In the genomic region with DNA sequence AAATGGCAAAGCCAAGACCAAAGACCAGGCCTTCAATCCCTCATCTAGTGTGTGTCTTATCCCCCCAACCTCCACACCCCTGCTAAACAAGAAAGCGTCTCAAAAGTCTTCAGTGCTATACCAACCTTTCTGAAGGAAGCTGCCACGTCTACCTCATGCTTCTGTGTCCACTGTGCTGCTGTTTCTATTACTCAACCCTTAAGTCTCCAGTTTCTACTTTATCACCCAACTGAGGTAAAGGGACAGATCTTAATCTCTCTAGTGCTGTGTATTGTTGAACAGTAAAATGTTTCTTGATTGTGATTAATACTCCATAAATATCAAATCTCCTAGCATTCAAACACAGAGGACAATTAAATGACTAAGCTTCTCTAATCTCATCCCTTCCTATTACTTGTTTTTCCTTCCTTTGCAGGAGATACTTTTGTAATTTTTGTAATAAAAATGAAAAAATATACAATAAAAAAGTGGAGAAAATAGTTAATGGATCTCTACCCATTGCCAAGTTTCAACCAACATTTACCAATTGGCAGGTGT, we compare ENCODE assay signal across 27 cellular contexts. TPM values are rescaled to one million over a fixed set of nuclear protein-coding genes. Genes with fewer than 3 reads are reported as not detected.
"Had no signal": no experiment of that assay in that cellular context is flagged by ENCODE, and none has a peak within 500 bp of the region (broad histone marks: within the 10 kb centered on the region; RNA-seq: fewer than 3 reads in every experiment).

No MANE protein-coding gene starts in this region.

- H3K4me3 ChIP-seq: coronary artery, esophagus muscularis mucosa, right lobe of liver, skin epidermis, tibial artery had no signal

- H3K4me3 Mint-ChIP-seq: activated CD8-positive, alpha-beta T cell treated with anti-CD3 and anti-CD28 coated beads, Interleukin-2, amount 10 ng/mL, durations not matched to agents 7 days and 5 days; activated naive CD8-positive, alpha-beta T cell treated with anti-CD3 and anti-CD28 coated beads, Interleukin-2, amount 50 U/mL, for 24 hours; activated T-helper 1 cell treated with anti-CD3 and anti-CD28 coated beads, Interleukin-12 subunit alpha, Interleukin-12 subunit beta, Interleukin-2, Interleukin-4 antibody, amounts not matched to agents 30 ng/mL and 10 ng/mL and 1 ng/mL, durations not matched to agents 14 hours and 24 hours and 36 hours; memory B cell; neural crest cell; stimulated activated effector memory CD8-positive, alpha-beta T cell treated with anti-CD3 and anti-CD28 coated beads, Interleukin-12 subunit alpha, Interleukin-12 subunit beta, amount 100 ng/mL, for 72 hours; stimulated activated naive CD8-positive, alpha-beta T cell treated with anti-CD3 and anti-CD28 coated beads, Interleukin-15, amount 100 ng/mL, for 72 hours had no signal

- H3K27me3 ChIP-seq: esophagus muscularis mucosa, right lobe of liver, tibial artery had no signal

- H3K27ac ChIP-seq: coronary artery, esophagus muscularis mucosa, right lobe of liver, skin epidermis, tibial artery, WERI-Rb-1 had no signal

- H3K27ac Mint-ChIP-seq: activated CD8-positive, alpha-beta T cell treated with anti-CD3 and anti-CD28 coated beads, Interleukin-2, amount 10 ng/mL, durations not matched to agents 7 days and 5 days; activated naive CD8-positive, alpha-beta T cell treated with anti-CD3 and anti-CD28 coated beads, Interleukin-2, amount 50 U/mL, for 24 hours; activated T-helper 1 cell treated with anti-CD3 and anti-CD28 coated beads, Interleukin-12 subunit alpha, Interleukin-12 subunit beta, Interleukin-2, Interleukin-4 antibody, amounts not matched to agents 30 ng/mL and 10 ng/mL and 1 ng/mL, durations not matched to agents 14 hours and 24 hours and 36 hours; stimulated activated effector memory CD8-positive, alpha-beta T cell treated with anti-CD3 and anti-CD28 coated beads, Interleukin-12 subunit alpha, Interleukin-12 subunit beta, amount 100 ng/mL, for 72 hours; stimulated activated naive CD8-positive, alpha-beta T cell treated with anti-CD3 and anti-CD28 coated beads, Interleukin-15, amount 100 ng/mL, for 72 hours had no signal

- H3K27me3 Mint-ChIP-seq: activated naive CD8-positive, alpha-beta T cell treated with anti-CD3 and anti-CD28 coated beads, Interleukin-2, amount 50 U/mL, for 24 hours; memory B cell; naive B cell; stimulated activated naive CD8-positive, alpha-beta T cell treated with anti-CD3 and anti-CD28 coated beads, Interleukin-15, amount 100 ng/mL, for 72 hours had no signal

- H3K9me3 Mint-ChIP-seq: activated naive CD8-positive, alpha-beta T cell treated with anti-CD3 and anti-CD28 coated beads, Interleukin-2, amount 50 U/mL, for 24 hours; activated T-helper 1 cell treated with anti-CD3 and anti-CD28 coated beads, Interleukin-12 subunit alpha, Interleukin-12 subunit beta, Interleukin-2, Interleukin-4 antibody, amounts not matched to agents 30 ng/mL and 10 ng/mL and 1 ng/mL, durations not matched to agents 14 hours and 24 hours and 36 hours; memory B cell; naive B cell; neural crest cell; stimulated activated effector memory CD8-positive, alpha-beta T cell treated with anti-CD3 and anti-CD28 coated beads, Interleukin-12 subunit alpha, Interleukin-12 subunit beta, amount 100 ng/mL, for 72 hours; stimulated activated naive CD8-positive, alpha-beta T cell treated with anti-CD3 and anti-CD28 coated beads, Interleukin-15, amount 100 ng/mL, for 72 hours had no signal

- DNase-seq: activated CD4-positive, alpha-beta T cell treated with anti-CD3 and anti-CD28 coated beads for 1 hour; activated CD4-positive, alpha-beta T cell treated with anti-CD3 and anti-CD28 coated beads, Interleukin-2, amount 50 U/mL, for 1 hour; activated CD8-positive, alpha-beta T cell treated with anti-CD3 and anti-CD28 coated beads, Interleukin-2, amount 10 ng/mL, durations not matched to agents 7 days and 5 days; activated gamma-delta T cell; activated naive CD4-positive, alpha-beta T cell treated with anti-CD3 and anti-CD28 coated beads, Interleukin-2, amount 50 U/mL, for 16 hours; activated naive CD8-positive, alpha-beta T cell treated with anti-CD3 and anti-CD28 coated beads, Interleukin-2, amount 50 U/mL, for 24 hours; cerebellar nuclear complex; effector CD4-positive, alpha-beta T cell; hypothalamus; naive B cell; occipital lobe; posterior cingulate gyrus; right lobe of liver; stimulated activated CD4-positive, alpha-beta T cell treated with anti-CD3 and anti-CD28 coated beads, Interleukin-2, amount 100 ng/mL, for 24 hours; stimulated activated naive CD8-positive, alpha-beta T cell treated with anti-CD3 and anti-CD28 coated beads, Interleukin-15, amount 100 ng/mL, for 72 hours; tibial artery; WERI-Rb-1 had no signal

- H3K36me3 ChIP-seq: esophagus muscularis mucosa, right lobe of liver, tibial artery had no signal

- H3K36me3 Mint-ChIP-seq: naive B cell; stimulated activated effector memory CD8-positive, alpha-beta T cell treated with anti-CD3 and anti-CD28 coated beads, Interleukin-12 subunit alpha, Interleukin-12 subunit beta, amount 100 ng/mL, for 72 hours had no signal

- ATAC-seq: activated CD8-positive, alpha-beta T cell treated with anti-CD3 and anti-CD28 coated beads, Interleukin-2, amount 10 ng/mL, durations not matched to agents 7 days and 5 days; activated naive CD8-positive, alpha-beta T cell treated with anti-CD3 and anti-CD28 coated beads, Interleukin-2, amount 50 U/mL, for 24 hours; right lobe of liver; stimulated activated effector memory CD8-positive, alpha-beta T cell treated with anti-CD3 and anti-CD28 coated beads, Interleukin-12 subunit alpha, Interleukin-12 subunit beta, amount 100 ng/mL, for 72 hours; stimulated activated naive CD8-positive, alpha-beta T cell treated with anti-CD3 and anti-CD28 coated beads, Interleukin-15, amount 100 ng/mL, for 72 hours had no signal

- H3K9me3 ChIP-seq: esophagus muscularis mucosa, right lobe of liver, tibial artery had no signal

RNA-seq across cellular contexts. Expression of a gene that starts 37.5 kb away (rescaled TPM):
- total RNA-seq: activated CD8-positive, alpha-beta T cell treated with anti-CD3 and anti-CD28 coated beads, Interleukin-2, amount 10 ng/mL, durations not matched to agents 7 days and 5 days; activated T-helper 1 cell treated with anti-CD3 and anti-CD28 coated beads, Interleukin-12 subunit alpha, Interleukin-12 subunit beta, Interleukin-2, Interleukin-4 antibody, amounts not matched to agents 30 ng/mL and 10 ng/mL and 1 ng/mL, durations not matched to agents 14 hours and 24 hours and 36 hours; esophagus muscularis mucosa; frontal cortex; lower leg skin; neural crest cell; occipital lobe; right lobe of liver; ureter had no signal
